In genomic region chr12:50217202-50217601, GRCh38 we compare ENCODE assay signal across 13 cellular contexts. TPM values are rescaled to one million over a fixed set of nuclear protein-coding genes. Genes with fewer than 3 reads are reported as not detected.
A peak's percentile ranks its signal among the peaks of the same experiment; 100 is the strongest.
DNase-seq lines count a peak whose midpoint lies in the region; ATAC-seq, FAIRE-seq and TF ChIP-seq lines count a peak whose summit lies in the region.
"Had no signal": no experiment of that assay in that cellular context is flagged by ENCODE, and none has a peak within 500 bp of the region (broad histone marks: within the 10 kb centered on the region; RNA-seq: fewer than 3 reads in every experiment).

No MANE protein-coding gene starts in this region.

- H2AFZ ChIP-seq in Karpas-422 (ENCODE audit: low read length): no peak overlapping the region
- H2AFZ ChIP-seq in mammary epithelial cell (ENCODE audit: low read depth, low read length): no peak overlapping the region
- no peak overlapping the region for H2AFZ ChIP-seq in neural progenitor cell (replicated peaks)

- H3K27me3 Mint-ChIP-seq in T-helper 2 cell treated with Interferon-gamma antibody and Interleukin-4, amounts not matched to agents 5 μg/mL and 100 μg/mL, for 36 hours (ENCODE audit: low read depth): no peaks in the 10 kb centered on the region
- no peaks in the 10 kb centered on the region for H3K27me3 Mint-ChIP-seq in neural progenitor cell (ENCODE audit: insufficient read depth, low read depth)

- 56% methylated on average over 1 of the region's 1 CpG for WGBS in mammary epithelial cell (ENCODE audit: low coverage, missing lambda C conversion rate)
- 91 to 100% (median 94%) methylated on average over 1 of the region's 1 CpG for WGBS in small intestine, 3 donors

- no peak for FAIRE-seq in small intestine (lab: Jason Lieb, UNC)

- BruUV-seq in mammary epithelial cell (replicated peaks; lab: Mats Ljungman, UMichigan): no TSS peak

- H3F3A ChIP-seq in neural progenitor cell (ENCODE audit: low read depth): peaks cover 18% of the 10 kb centered on the region

- H3K9ac ChIP-seq in Karpas-422 (ENCODE audit: low read length) (no peak overlapping the region), mammary epithelial cell (ENCODE audit: insufficient read depth, low read length) (no peak overlapping the region), neural progenitor cell (no peak overlapping the region)

- H3K27ac ChIP-seq in Karpas-422 (ENCODE audit: low read length): no peak overlapping the region
- peak overlapping the region; percentile 46 for H3K27ac ChIP-seq in mammary epithelial cell (ENCODE audit: insufficient read depth, low read depth, low read length)
- H3K27ac ChIP-seq in neural progenitor cell: no peak overlapping the region
- no peak overlapping the region for H3K27ac ChIP-seq in small intestine (ENCODE audit: low read depth in 1 of 2, low read length in 1 of 2)
- H3K27ac ChIP-seq: psoas muscle had no signal

- intact Hi-C loops in mammary epithelial cell (cut with micrococcal nuclease): no loop called here

- H3K4me2 ChIP-seq in Karpas-422 (ENCODE audit: low read depth, low read length, poor library complexity, severe bottlenecking) (peak overlapping the region; percentile 4), mammary epithelial cell (ENCODE audit: insufficient read depth, low read depth, low read length) (peak overlapping the region; percentile 19), neural progenitor cell (no peak overlapping the region)

- peaks cover 88% of the 10 kb centered on the region for H3K79me2 ChIP-seq in Karpas-422 (ENCODE audit: low read length)
- peaks cover 96% of the 10 kb centered on the region for H3K79me2 ChIP-seq in mammary epithelial cell (ENCODE audit: insufficient read depth, low read length)
- peaks cover 13% of the 10 kb centered on the region for H3K79me2 ChIP-seq in neural progenitor cell (ENCODE audit: low read depth)

- ATAC-seq in HG03520 (IDR thresholded peaks at IDR 0.05; ENCODE audit: unreplicated experiment): no peak
- ATAC-seq: psoas muscle had no signal

- H3K36me3 Mint-ChIP-seq in T-helper 2 cell treated with Interferon-gamma antibody and Interleukin-4, amounts not matched to agents 5 μg/mL and 100 μg/mL, for 36 hours (ENCODE audit: low read depth): peaks cover 42% of the 10 kb centered on the region
- peaks cover 2% of the 10 kb centered on the region for H3K36me3 Mint-ChIP-seq in neural progenitor cell

- dilution Hi-C loops in mammary epithelial cell (cut with HindIII; ENCODE audit: low sequenced_read_pairs): no loop called here

- in situ Hi-C loops in mammary epithelial cell (cut with MboI; ENCODE audit: low sequenced_read_pairs in 2 of 2): loop anchor here in 1 of 2 donors (25.0 kb wide), 2 partner anchors 95 to 195 kb away; partner anchors contain the start of gene LARP4

- TF ChIP-seq CTCF in mammary epithelial cell (conservative IDR thresholded peaks at IDR 0.05 in 1 of 2, IDR thresholded peaks at IDR 0.05 in 1 of 2; ENCODE audit: extremely low read depth in 1 of 2, insufficient read depth in 1 of 2, low read depth in 1 of 2, low read length in 2 of 2): no peak
- TF ChIP-seq CTCF in neural progenitor cell (IDR thresholded peaks at IDR 0.05): no peak

- peak overlapping the region; percentile 63 for H3K27ac Mint-ChIP-seq in T-helper 2 cell treated with Interferon-gamma antibody and Interleukin-4, amounts not matched to agents 5 μg/mL and 100 μg/mL, for 36 hours
- H3K27ac Mint-ChIP-seq in neural progenitor cell: peak overlapping the region; percentile 61

- no peaks in the 10 kb centered on the region for H3K9me2 ChIP-seq in Karpas-422 (replicated peaks; ENCODE audit: insufficient read depth, low read length)

- H3K4me3 ChIP-seq in Karpas-422 (ENCODE audit: low read length): no peak overlapping the region
- H3K4me3 ChIP-seq in mammary epithelial cell (replicated peaks in 1 of 3; ENCODE audit: insufficient read depth in 1 of 3, low read depth in 2 of 3, low read length in 3 of 3): peak overlapping the region; percentile 1 to 18 (median 4)
- no peak overlapping the region for H3K4me3 ChIP-seq in neural progenitor cell
- no peak overlapping the region for H3K4me3 ChIP-seq in small intestine (ENCODE audit: low read depth in 1 of 2, low read length in 2 of 2)
- H3K4me3 ChIP-seq: psoas muscle had no signal

- DNase-seq in T-helper 2 cell treated with Interferon-gamma antibody and Interleukin-4, amounts not matched to agents 5 μg/mL and 100 μg/mL, for 36 hours (ENCODE audit: low spot score): no peak
- DNase-seq in T-helper 2 cell (no peak), Karpas-422 (peak; percentile 49), mammary epithelial cell (no peak), neural progenitor cell (ENCODE audit: low spot score) (no peak), small intestine (no peak), NCI-H1417 (lab: John Stamatoyannopoulos, UW) (no peak)
- DNase-seq: activated CD8-positive, alpha-beta memory T cell treated with anti-CD3 and anti-CD28 coated beads, Interleukin-2, amount 50 U/mL, for 48 hours; cerebellar nuclear complex; NCI-H1930; NCI-H510A treated with DMSO at 0.1 percent for 48 hours; psoas muscle had no signal

- no peaks in the 10 kb centered on the region for H3K9me3 Mint-ChIP-seq in T-helper 2 cell treated with Interferon-gamma antibody and Interleukin-4, amounts not matched to agents 5 μg/mL and 100 μg/mL, for 36 hours
- H3K9me3 Mint-ChIP-seq in neural progenitor cell: no peaks in the 10 kb centered on the region

- H3K9me3 ChIP-seq in Karpas-422 (ENCODE audit: low read length) (no peaks in the 10 kb centered on the region), mammary epithelial cell (replicated peaks; ENCODE audit: insufficient read depth, low read length) (no peaks in the 10 kb centered on the region), neural progenitor cell (ENCODE audit: low read depth) (no peaks in the 10 kb centered on the region), small intestine (ENCODE audit: control insufficient read depth, low read depth) (no peaks in the 10 kb centered on the region)
- H3K9me3 ChIP-seq: psoas muscle had no signal

- H4K20me1 ChIP-seq in Karpas-422 (ENCODE audit: insufficient read depth, low read depth, low read length) (no peaks in the 10 kb centered on the region), mammary epithelial cell (ENCODE audit: insufficient read depth, low read length) (no peaks in the 10 kb centered on the region), neural progenitor cell (ENCODE audit: low read depth) (no peaks in the 10 kb centered on the region)

- H3K27me3 ChIP-seq in Karpas-422 (ENCODE audit: low read length) (no peaks in the 10 kb centered on the region), mammary epithelial cell (ENCODE audit: insufficient read depth, low read length) (no peaks in the 10 kb centered on the region), neural progenitor cell (no peaks in the 10 kb centered on the region), small intestine (ENCODE audit: control insufficient read depth in 2 of 2, insufficient read depth in 2 of 2, low read length in 2 of 2) (no peaks in the 10 kb centered on the region)

- H3K4me1 Mint-ChIP-seq in T-helper 2 cell treated with Interferon-gamma antibody and Interleukin-4, amounts not matched to agents 5 μg/mL and 100 μg/mL, for 36 hours (ENCODE audit: low read depth): peaks cover 44% of the 10 kb centered on the region
- H3K4me1 Mint-ChIP-seq in neural progenitor cell: peaks cover 8% of the 10 kb centered on the region

- H3K4me1 ChIP-seq in Karpas-422 (ENCODE audit: low read length): peaks cover 43% of the 10 kb centered on the region
- peaks cover 54% of the 10 kb centered on the region for H3K4me1 ChIP-seq in mammary epithelial cell (ENCODE audit: insufficient read depth, low read length)
- H3K4me1 ChIP-seq in neural progenitor cell: peaks cover 20% of the 10 kb centered on the region
- no peaks in the 10 kb centered on the region for H3K4me1 ChIP-seq in small intestine (ENCODE audit: control insufficient read depth in 2 of 2, insufficient read depth in 1 of 2, low read depth in 1 of 2, low read length in 1 of 2)

- CTCF ChIA-PET in mammary epithelial cell (lab: Charles Lee; ENCODE audit: low non-redundant PET): interaction anchor here (0.6 kb wide), 1 partner anchor 504 kb away, joined by 7 read pairs; no protein-coding TSS in a partner anchor

- H3K4me3 Mint-ChIP-seq in T-helper 2 cell treated with Interferon-gamma antibody and Interleukin-4, amounts not matched to agents 5 μg/mL and 100 μg/mL, for 36 hours: peak overlapping the region; percentile 68
- H3K4me3 Mint-ChIP-seq in neural progenitor cell: no peak overlapping the region

- H3K36me3 ChIP-seq in Karpas-422 (ENCODE audit: insufficient read depth, low read length): peaks cover 12% of the 10 kb centered on the region; the same call in 1 of the 2 replicates
- H3K36me3 ChIP-seq in mammary epithelial cell (ENCODE audit: insufficient read depth, low read length): peaks cover 13% of the 10 kb centered on the region
- H3K36me3 ChIP-seq in neural progenitor cell: no peaks in the 10 kb centered on the region
- H3K36me3 ChIP-seq in small intestine (ENCODE audit: control insufficient read depth in 2 of 2, insufficient read depth in 2 of 2, low read length in 2 of 2): peaks cover 0 to 10% of the 10 kb centered on the region in 2 donors

RNA-seq across cellular contexts. Expression of gene CERS5, which starts 50.0 kb away (rescaled TPM):
- 47.7 and 65.9 TPM in 2 replicates for total RNA-seq in Karpas-422 (2014; rRNA removed; shearing (Covaris generic); ENCODE audit: low replicate concordance)
- 10 to 100 TPM; 29.2 to 65.7 TPM for total RNA-seq in mammary epithelial cell
- polyA plus RNA-seq in mammary epithelial cell: 43.5 TPM
- 187 TPM for polyA minus RNA-seq in mammary epithelial cell
- 44.2 and 48.0 TPM in 2 replicates for total RNA-seq in neural progenitor cell (ENCODE audit: low replicate concordance)
- 10 to 100 TPM; 10.1 to 22.3 (median 15.4) TPM for polyA plus RNA-seq in small intestine

Comparison
In these comparisons a context has a peak if more than half of its experiments do, and no peak if none do; other contexts are left out.
1. H3K4me3 ChIP-seq: peak in mammary epithelial cell (3 of 3); none in Karpas-422 (single experiment), neural progenitor cell (single experiment) and small intestine (0 of 2).